1 cellular context compared by ENCODE assay signal in the genomic region with DNA sequence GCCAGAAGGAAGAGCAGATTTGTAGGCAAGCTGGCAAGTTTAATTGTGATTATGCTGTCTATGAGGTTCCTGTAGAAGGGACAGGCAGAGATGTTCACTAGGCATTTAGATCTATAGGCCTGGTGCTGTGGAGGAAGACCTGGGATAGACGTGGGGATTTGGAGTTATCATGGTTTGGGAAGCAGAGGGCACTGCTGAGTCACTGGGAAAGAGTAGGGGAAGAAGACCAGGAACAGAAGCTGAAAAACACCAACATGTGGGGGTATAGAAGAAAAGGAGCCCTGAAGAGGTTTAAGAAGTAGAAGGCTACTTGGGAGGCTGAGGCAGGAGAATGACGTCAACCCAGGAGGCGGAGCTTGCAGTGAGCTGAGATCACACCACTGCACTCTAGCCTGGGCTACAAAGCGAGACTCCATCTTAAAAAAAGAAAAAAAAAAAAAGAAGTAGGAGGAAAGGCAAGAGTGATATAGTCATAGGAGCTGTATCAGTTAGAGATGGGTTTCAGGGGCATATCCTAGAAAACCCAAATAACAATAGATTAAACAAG.
TF ChIP-seq lines count a peak whose summit lies in the region.

No MANE protein-coding gene starts in this region.

TF ChIP-seq in GM23338, 12 proteins besides CTCF, POLR2A, EP300 and RAD21:
- TF ChIP-seq ZNF462 (CRISPR knock-in tag; IDR thresholded peaks at IDR 0.05) (no peak), CREB1 (CRISPR knock-in tag; IDR thresholded peaks at IDR 0.05; ENCODE audit: low read depth) (no peak), ZNF331 (CRISPR knock-in tag; IDR thresholded peaks at IDR 0.05; ENCODE audit: low read depth) (no peak), EZH2phosphoT487 (IDR thresholded peaks at IDR 0.05; ENCODE audit: unreplicated experiment) (no peak), STAT1 (IDR thresholded peaks at IDR 0.05; ENCODE audit: unreplicated experiment) (no peak), JUNB (IDR thresholded peaks at IDR 0.05; ENCODE audit: unreplicated experiment) (no peak), EZH2 (IDR thresholded peaks at IDR 0.05; ENCODE audit: low read depth, unreplicated experiment) (no peak)
- TF ChIP-seq, protein P1, sequence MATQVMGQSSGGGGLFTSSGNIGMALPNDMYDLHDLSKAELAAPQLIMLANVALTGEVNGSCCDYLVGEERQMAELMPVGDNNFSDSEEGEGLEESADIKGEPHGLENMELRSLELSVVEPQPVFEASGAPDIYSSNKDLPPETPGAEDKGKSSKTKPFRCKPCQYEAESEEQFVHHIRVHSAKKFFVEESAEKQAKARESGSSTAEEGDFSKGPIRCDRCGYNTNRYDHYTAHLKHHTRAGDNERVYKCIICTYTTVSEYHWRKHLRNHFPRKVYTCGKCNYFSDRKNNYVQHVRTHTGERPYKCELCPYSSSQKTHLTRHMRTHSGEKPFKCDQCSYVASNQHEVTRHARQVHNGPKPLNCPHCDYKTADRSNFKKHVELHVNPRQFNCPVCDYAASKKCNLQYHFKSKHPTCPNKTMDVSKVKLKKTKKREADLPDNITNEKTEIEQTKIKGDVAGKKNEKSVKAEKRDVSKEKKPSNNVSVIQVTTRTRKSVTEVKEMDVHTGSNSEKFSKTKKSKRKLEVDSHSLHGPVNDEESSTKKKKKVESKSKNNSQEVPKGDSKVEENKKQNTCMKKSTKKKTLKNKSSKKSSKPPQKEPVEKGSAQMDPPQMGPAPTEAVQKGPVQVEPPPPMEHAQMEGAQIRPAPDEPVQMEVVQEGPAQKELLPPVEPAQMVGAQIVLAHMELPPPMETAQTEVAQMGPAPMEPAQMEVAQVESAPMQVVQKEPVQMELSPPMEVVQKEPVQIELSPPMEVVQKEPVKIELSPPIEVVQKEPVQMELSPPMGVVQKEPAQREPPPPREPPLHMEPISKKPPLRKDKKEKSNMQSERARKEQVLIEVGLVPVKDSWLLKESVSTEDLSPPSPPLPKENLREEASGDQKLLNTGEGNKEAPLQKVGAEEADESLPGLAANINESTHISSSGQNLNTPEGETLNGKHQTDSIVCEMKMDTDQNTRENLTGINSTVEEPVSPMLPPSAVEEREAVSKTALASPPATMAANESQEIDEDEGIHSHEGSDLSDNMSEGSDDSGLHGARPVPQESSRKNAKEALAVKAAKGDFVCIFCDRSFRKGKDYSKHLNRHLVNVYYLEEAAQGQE (IDR thresholded peaks at IDR 0.05; ENCODE audit: unreplicated experiment): no peak
- TF ChIP-seq, protein P2, sequence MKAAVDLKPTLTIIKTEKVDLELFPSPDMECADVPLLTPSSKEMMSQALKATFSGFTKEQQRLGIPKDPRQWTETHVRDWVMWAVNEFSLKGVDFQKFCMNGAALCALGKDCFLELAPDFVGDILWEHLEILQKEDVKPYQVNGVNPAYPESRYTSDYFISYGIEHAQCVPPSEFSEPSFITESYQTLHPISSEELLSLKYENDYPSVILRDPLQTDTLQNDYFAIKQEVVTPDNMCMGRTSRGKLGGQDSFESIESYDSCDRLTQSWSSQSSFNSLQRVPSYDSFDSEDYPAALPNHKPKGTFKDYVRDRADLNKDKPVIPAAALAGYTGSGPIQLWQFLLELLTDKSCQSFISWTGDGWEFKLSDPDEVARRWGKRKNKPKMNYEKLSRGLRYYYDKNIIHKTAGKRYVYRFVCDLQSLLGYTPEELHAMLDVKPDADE (IDR thresholded peaks at IDR 0.05): no peak
